Comparison of ENCODE assay signal across 6 cellular contexts in the genomic region with DNA sequence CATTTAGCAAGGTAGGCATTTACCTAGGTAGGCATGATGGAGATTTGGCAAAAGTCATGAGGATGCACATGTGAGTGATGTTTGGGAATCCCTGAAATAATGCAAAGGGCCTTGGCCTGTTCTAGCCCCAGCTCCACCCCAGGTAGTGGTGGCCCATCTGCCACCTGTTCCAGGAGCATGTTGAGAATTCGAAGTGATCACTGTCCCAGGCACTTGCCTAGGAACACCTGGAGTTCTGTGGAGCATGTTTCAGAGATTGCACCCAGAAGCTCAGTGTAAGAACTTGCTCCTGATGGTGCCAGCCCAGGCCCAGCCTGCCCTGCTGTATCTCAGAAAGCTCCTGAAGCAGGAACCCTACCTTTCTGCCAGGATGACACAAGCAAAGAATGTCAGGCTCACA.
DNase-seq lines count a peak whose midpoint lies in the region; FAIRE-seq and TF ChIP-seq lines count a peak whose summit lies in the region.
"Not testable (repeated sequence)": the region's sequence is repeated elsewhere in the genome, so short reads cannot be mapped to it uniquely, and the experiment has no call there.

No MANE protein-coding gene starts in this region.

- H3K4me2 ChIP-seq in BLaER1 treated with 17β-estradiol and CSF1 and Interleukin-3, amounts not matched to agents 10 nM and 100 nM: peak overlapping the region; percentile 50 to 80 (median 67); a peak in 21 of 22 replicates

- TF ChIP-seq EP300 in sigmoid colon (IDR thresholded peaks at IDR 0.05): not testable (repeated sequence)

- not testable (repeated sequence) for TF ChIP-seq POLR2A in sigmoid colon (IDR thresholded peaks at IDR 0.05)

- intact Hi-C loops in sigmoid colon (cut with DNase I): not testable (repeated sequence)

- peaks cover 8 to 54% (median 48%) of the 10 kb centered on the region in 10 experiments; a peak in 19 of 20 replicates for H3K4me1 ChIP-seq in BLaER1 treated with 17β-estradiol and CSF1 and Interleukin-3, amounts not matched to agents 10 nM and 100 nM
- peaks cover 0 to 11% (median 0%) of the 10 kb centered on the region in 4 donors for H3K4me1 ChIP-seq in sigmoid colon

- FAIRE-seq in bronchial epithelial cell (lab: Jason Lieb, UNC): peak; percentile 28

- H3K4me3 ChIP-seq in BLaER1 treated with 17β-estradiol and CSF1 and Interleukin-3, amounts not matched to agents 10 nM and 100 nM; bronchial epithelial cell (ENCODE audit: low read depth, low read length); sigmoid colon: not testable (repeated sequence)

- not testable (repeated sequence) for H4K20me1 ChIP-seq in BLaER1 treated with 17β-estradiol and CSF1 and Interleukin-3, amounts not matched to agents 10 nM and 100 nM

- DNase-seq in activated CD8-positive, alpha-beta memory T cell treated with anti-CD3 and anti-CD28 coated beads, Interleukin-2, amount 50 U/mL, for 48 hours: peak; percentile 2
- not testable (repeated sequence) for DNase-seq in bronchial epithelial cell (ENCODE audit: low read depth)
- DNase-seq in mesenteric fat pad (ENCODE audit: low spot score) (peak; percentile 18), sigmoid colon (peak; percentile 19), ureter (ENCODE audit: low spot score) (peak; percentile 1)

- not testable (repeated sequence) for H3K9me3 ChIP-seq in BLaER1 treated with 17β-estradiol and CSF1 and Interleukin-3, amounts not matched to agents 10 nM and 100 nM (replicated peaks in 1 of 11); sigmoid colon

- H3K36me3 ChIP-seq in BLaER1 treated with 17β-estradiol and CSF1 and Interleukin-3, amounts not matched to agents 10 nM and 100 nM; bronchial epithelial cell (ENCODE audit: control insufficient read depth, insufficient read depth, low read length); sigmoid colon: not testable (repeated sequence)

- H3K27ac ChIP-seq in BLaER1 treated with 17β-estradiol and CSF1 and Interleukin-3, amounts not matched to agents 10 nM and 100 nM; sigmoid colon: not testable (repeated sequence)

- WGBS in sigmoid colon, 2 donors: 74 to 84% methylated on average over 1 of the region's 1 CpG

- not testable (repeated sequence) for TF ChIP-seq CTCF in bronchial epithelial cell (IDR thresholded peaks at IDR 0.05; ENCODE audit: insufficient read depth, low read length, severe bottlenecking); sigmoid colon (IDR thresholded peaks at IDR 0.05)

- H3K9ac ChIP-seq in BLaER1 treated with 17β-estradiol and CSF1 and Interleukin-3, amounts not matched to agents 10 nM and 100 nM: not testable (repeated sequence)

- not testable (repeated sequence) for H3K27me3 ChIP-seq in BLaER1 treated with 17β-estradiol and CSF1 and Interleukin-3, amounts not matched to agents 10 nM and 100 nM; bronchial epithelial cell (ENCODE audit: control insufficient read depth, insufficient read depth, low read length)
- H3K27me3 ChIP-seq in sigmoid colon: peaks cover 0 to 11% (median 0%) of the 10 kb centered on the region in 3 donors
